Comparison of ENCODE assay signal across 16 cellular contexts in genomic region chr9:137167113-137167751, GRCh38. TPM values are rescaled to one million over a fixed set of nuclear protein-coding genes. Genes with fewer than 3 reads are reported as not detected.
DNase-seq lines count a peak whose midpoint lies in the region; ATAC-seq and TF ChIP-seq lines count a peak whose summit lies in the region.
"Had no signal": no experiment of that assay in that cellular context is flagged by ENCODE, and none has a peak within 500 bp of the region (broad histone marks: within the 10 kb centered on the region; RNA-seq: fewer than 3 reads in every experiment).

No MANE protein-coding gene starts in this region.

- no peaks in the 10 kb centered on the region for H3K9me3 ChIP-seq in SK-N-SH
- no peaks in the 10 kb centered on the region for H3K9me3 ChIP-seq in suprapubic skin
- H3K9me3 ChIP-seq: mucosa of descending colon had no signal

- CTCF ChIA-PET in SK-N-SH (lab: Yijun Ruan, JAX), result interaction anchor here (0.6 to 0.8 kb wide), 2 partner anchors 103 to 135 kb away, joined by 3 read pairs; partner anchors contain the start of gene NRARP

- no peak overlapping the region for H3K9ac ChIP-seq in SK-N-SH

- no peak overlapping the region; a peak in 1 of 4 replicates for H3K4me3 ChIP-seq in SK-N-SH (ENCODE audit: low read depth in 2 of 2, low read length in 1 of 2)
- H3K4me3 ChIP-seq in LNCaP clone FGC (ENCODE audit: low read depth, low read length), result peak overlapping the region; percentile 64
- peak overlapping the region; percentile 50 for H3K4me3 ChIP-seq in suprapubic skin
- H3K4me3 ChIP-seq: mucosa of descending colon had no signal

- no peak overlapping the region for H2AFZ ChIP-seq in SK-N-SH (ENCODE audit: low read depth)

- POLR2A ChIA-PET in SK-N-SH (lab: Yijun Ruan, JAX), result interaction anchor here (1.8 kb wide), 1 partner anchor 38 kb away, joined by 5 read pairs; no protein-coding TSS in a partner anchor

- H3K36me3 ChIP-seq in SK-N-SH (replicated peaks in 1 of 2; ENCODE audit: control insufficient read depth in 1 of 2, insufficient read depth in 2 of 2, low read length in 1 of 2), result no peaks in the 10 kb centered on the region
- no peaks in the 10 kb centered on the region for H3K36me3 ChIP-seq in suprapubic skin

- no peak for TF ChIP-seq POLR2A in suprapubic skin (IDR thresholded peaks at IDR 0.05)

- WGBS in SK-N-SH (ENCODE audit: low lambda C conversion rate), result 8% methylated on average over 7 of the region's 48 CpGs
- WGBS in suprapubic skin, result 36% methylated on average over 22 of the region's 48 CpGs

- TF ChIP-seq CTCF in SK-N-SH (IDR thresholded peaks at IDR 0.05) (no peak), LNCaP clone FGC (IDR thresholded peaks at IDR 0.05; ENCODE audit: control insufficient read depth, extremely low read depth, insufficient read depth) (no peak), suprapubic skin (IDR thresholded peaks at IDR 0.05) (no peak)

- no peak for TF ChIP-seq RAD21 in SK-N-SH (IDR thresholded peaks at IDR 0.05; ENCODE audit: low read length)

- H3K4me1 ChIP-seq in SK-N-SH (ENCODE audit: control insufficient read depth in 1 of 2, insufficient read depth in 2 of 2, low read depth in 1 of 2, low read length in 1 of 2) (peaks cover 0 to 4% of the 10 kb centered on the region in 2 experiments; a peak in 1 of 4 replicates), suprapubic skin (peaks cover 45% of the 10 kb centered on the region)

- H3K27ac ChIP-seq in SK-N-SH (ENCODE audit: low read depth in 2 of 2, low read length in 1 of 2) (no peak overlapping the region), angular gyrus (ENCODE audit: low read depth, low read length) (peak overlapping the region; percentile 16), suprapubic skin (peak overlapping the region; percentile 79)

- H3K79me2 ChIP-seq in SK-N-SH (ENCODE audit: insufficient read depth), result no peaks in the 10 kb centered on the region

- H3F3A ChIP-seq in SK-N-SH (replicated peaks; ENCODE audit: insufficient read depth), result no peaks in the 10 kb centered on the region

- no peak overlapping the region for H3K4me2 ChIP-seq in SK-N-SH

- TF ChIP-seq EP300 in SK-N-SH (IDR thresholded peaks at IDR 0.05; ENCODE audit: borderline replicate concordance in 1 of 2, low read depth in 1 of 2, low read length in 1 of 2) (no peak), suprapubic skin (IDR thresholded peaks at IDR 0.05) (no peak)

- no peaks in the 10 kb centered on the region for H3K9me2 ChIP-seq in SK-N-SH

- DNase-seq in SK-N-SH (peak; percentile 60), LNCaP clone FGC (ENCODE audit: low read depth) (no peak), suprapubic skin (ENCODE audit: low spot score in 2 of 2) (no peak), NCI-H82 (lab: John Stamatoyannopoulos, UW) (no peak)
- DNase-seq in activated CD8-positive, alpha-beta memory T cell treated with anti-CD3 and anti-CD28 coated beads, Interleukin-2, amount 50 U/mL, for 48 hours, result no peak
- DNase-seq: activated CD8-positive, alpha-beta T cell treated with anti-CD3 and anti-CD28 coated beads, Interleukin-2, amount 10 ng/mL, durations not matched to agents 7 days and 5 days; foreskin fibroblast; stimulated activated CD4-positive, alpha-beta T cell treated with anti-CD3 and anti-CD28 coated beads, Interleukin-2, amount 100 ng/mL, for 48 hours had no signal

- ATAC-seq in SK-N-SH treated with all-trans-retinoic acid at 6 μM for 48 hours (no peak), HG03432 (IDR thresholded peaks at IDR 0.05; ENCODE audit: unreplicated experiment) (no peak)
- ATAC-seq: activated CD8-positive, alpha-beta T cell treated with anti-CD3 and anti-CD28 coated beads, Interleukin-2, amount 10 ng/mL, durations not matched to agents 7 days and 5 days had no signal

- no peaks in the 10 kb centered on the region for H4K20me1 ChIP-seq in SK-N-SH (ENCODE audit: insufficient read depth)

- H3K27me3 ChIP-seq in SK-N-SH (ENCODE audit: insufficient read depth) (peaks cover 40% of the 10 kb centered on the region), suprapubic skin (peaks cover 100% of the 10 kb centered on the region)

TF ChIP-seq in SK-N-SH, 30 proteins besides CTCF, POLR2A, EP300 and RAD21 (continues in another document):
- TF ChIP-seq ZBTB33 (IDR thresholded peaks at IDR 0.05; ENCODE audit: borderline replicate concordance, low read depth) (no peak), PBX3 (IDR thresholded peaks at IDR 0.05) (no peak), GABPA (IDR thresholded peaks at IDR 0.05; ENCODE audit: low read depth) (no peak), GATA2 (CRISPR knock-in tag; IDR thresholded peaks at IDR 0.05) (no peak)

TF ChIP-seq in SK-N-SH treated with all-trans-retinoic acid at 6 μM for 48 hours, 23 proteins besides CTCF, POLR2A, EP300 and RAD21:
- TF ChIP-seq RARB (CRISPR knock-in tag; IDR thresholded peaks at IDR 0.05) (no peak), CSRNP3 (CRISPR knock-in tag; IDR thresholded peaks at IDR 0.05) (no peak), ZNF565 (CRISPR knock-in tag; conservative IDR thresholded peaks at IDR 0.05; ENCODE audit: low read depth) (no peak), TSHZ2 (CRISPR knock-in tag; IDR thresholded peaks at IDR 0.05) (no peak), CREB5 (CRISPR knock-in tag; IDR thresholded peaks at IDR 0.05; ENCODE audit: low read depth) (no peak), ESRRG (CRISPR knock-in tag; IDR thresholded peaks at IDR 0.05) (no peak), PPARA (CRISPR knock-in tag; IDR thresholded peaks at IDR 0.05; ENCODE audit: borderline replicate concordance) (no peak), ZFP30 (CRISPR knock-in tag; IDR thresholded peaks at IDR 0.05) (no peak)

RNA-seq across cellular contexts. Expression of gene LRRC26, which starts 2.6 kb away (rescaled TPM):
- polyA plus RNA-seq in SK-N-SH (2012; rRNA removed), result not detected in 2 replicates
- polyA plus RNA-seq in SK-N-SH (2012; cell fraction: cytosol; rRNA removed), result 0.05 TPM in 1 of 2 replicates, not detected in the other
- not detected in 2 replicates for polyA plus RNA-seq in SK-N-SH (2012; cell fraction: nucleus; rRNA removed)
- total RNA-seq in suprapubic skin, result 10 to 100 TPM in 1 of 4 donors, 1 to 10 TPM in 3; 5.4 to 37.2 (median 7.9) TPM
- total RNA-seq: activated CD8-positive, alpha-beta T cell treated with anti-CD3 and anti-CD28 coated beads, Interleukin-2, amount 10 ng/mL, durations not matched to agents 7 days and 5 days had no signal
- polyA plus RNA-seq: IgD-negative memory B cell had no signal

RNA-seq across cellular contexts. Expression of gene TMEM210, which starts 4.6 kb away (rescaled TPM):
- polyA plus RNA-seq in SK-N-SH (2012; rRNA removed), result not detected in 2 replicates
- polyA plus RNA-seq in SK-N-SH (2012; cell fraction: cytosol; rRNA removed), result not detected in 2 replicates
- not detected in 2 replicates for polyA plus RNA-seq in SK-N-SH (2012; cell fraction: nucleus; rRNA removed)
- not detected for total RNA-seq in suprapubic skin
- total RNA-seq: activated T-helper 1 cell treated with anti-CD3 and anti-CD28 coated beads, Interleukin-12 subunit alpha, Interleukin-12 subunit beta, Interleukin-2, Interleukin-4 antibody, amounts not matched to agents 30 ng/mL and 10 ng/mL and 1 ng/mL, durations not matched to agents 14 hours and 24 hours and 36 hours; occipital lobe; WTC11 had no signal
- polyA plus RNA-seq: IgD-negative memory B cell had no signal

RNA-seq across cellular contexts. Expression of gene ANAPC2, which starts 21.1 kb away (rescaled TPM):
- 35.1 and 37.7 TPM in 2 replicates for polyA plus RNA-seq in SK-N-SH (2012; rRNA removed)
- 8.3 and 13.2 TPM in 2 replicates for polyA plus RNA-seq in SK-N-SH (2012; cell fraction: cytosol; rRNA removed)
- 195 and 222 TPM in 2 replicates for polyA plus RNA-seq in SK-N-SH (2012; cell fraction: nucleus; rRNA removed)
- total RNA-seq in suprapubic skin, result 10 to 100 TPM; 24.8 to 99.8 (median 54.9) TPM

RNA-seq across cellular contexts. Expression of gene SSNA1, which starts 21.2 kb away (rescaled TPM):
- 100 and 124 TPM in 2 replicates for polyA plus RNA-seq in SK-N-SH (2012; rRNA removed)
- polyA plus RNA-seq in SK-N-SH (2012; cell fraction: cytosol; rRNA removed), result 63.2 and 93.5 TPM in 2 replicates
- 49.5 and 65.7 TPM in 2 replicates for polyA plus RNA-seq in SK-N-SH (2012; cell fraction: nucleus; rRNA removed)
- total RNA-seq in suprapubic skin, result 10 to 100 TPM; 45.9 to 72.0 (median 71.1) TPM

RNA-seq across cellular contexts. Expression of gene GRIN1, which starts 28.3 kb away (rescaled TPM):
- polyA plus RNA-seq in SK-N-SH (2012; rRNA removed), result 0.03 TPM in 1 of 2 replicates, not detected in the other
- 0.03 and 0.13 TPM in 2 replicates for polyA plus RNA-seq in SK-N-SH (2012; cell fraction: cytosol; rRNA removed)
- polyA plus RNA-seq in SK-N-SH (2012; cell fraction: nucleus; rRNA removed), result 0.24 and 0.58 TPM in 2 replicates
- under 1 TPM in 3 of 4 donors, not detected in 1; 0.16 to 0.25 (median 0.16) TPM for total RNA-seq in suprapubic skin
- total RNA-seq: activated CD8-positive, alpha-beta T cell treated with anti-CD3 and anti-CD28 coated beads, Interleukin-2, amount 10 ng/mL, durations not matched to agents 7 days and 5 days had no signal
- polyA plus RNA-seq: IgD-negative memory B cell had no signal

Comparison
In these comparisons a context has a peak if more than half of its experiments do, and no peak if none do; other contexts are left out.
1. H3K27ac ChIP-seq: peak in angular gyrus (single experiment) and suprapubic skin (single experiment); none in SK-N-SH (0 of 2).
2. H3K4me3 ChIP-seq: peak in LNCaP clone FGC (single experiment) and suprapubic skin (single experiment); none in SK-N-SH (0 of 2).